In the genomic region with DNA sequence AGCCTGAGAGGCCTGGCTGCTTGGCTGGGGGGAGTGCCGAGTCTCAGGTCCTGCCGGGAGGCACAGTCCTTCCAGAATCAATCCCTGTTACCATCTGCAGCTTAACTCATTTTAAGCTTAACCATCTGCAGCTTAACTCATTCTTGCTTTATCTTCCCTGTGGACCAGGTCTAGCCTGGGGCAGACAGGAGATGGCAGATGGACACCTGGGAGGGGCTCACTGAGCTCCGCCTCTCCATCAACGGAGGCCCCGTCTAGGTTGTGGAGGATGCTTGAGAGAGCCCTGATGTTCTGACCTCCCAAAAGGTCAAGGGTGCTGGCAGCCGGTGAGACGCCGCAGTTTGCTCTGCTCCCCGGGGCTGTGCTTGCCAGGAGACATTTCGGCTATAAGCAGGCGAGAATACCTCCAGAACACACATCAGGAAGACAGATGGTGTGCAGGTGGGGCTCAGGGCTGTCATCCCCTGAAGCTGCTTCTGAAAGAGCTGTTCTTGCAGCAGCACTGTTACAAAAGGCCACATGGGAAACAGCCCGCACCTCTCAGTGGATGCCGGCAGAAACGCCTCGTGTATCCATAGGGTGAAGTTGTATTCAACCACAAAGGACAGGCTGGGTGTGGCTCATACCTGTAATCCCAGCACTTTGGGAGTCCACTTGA, we compare ENCODE assay signal across 1 cellular context.
TF ChIP-seq lines count a peak whose summit lies in the region.

No MANE protein-coding gene starts in this region.

TF ChIP-seq in SK-N-SH, 30 proteins besides CTCF, POLR2A, EP300 and RAD21 (continued from another document):
- peak; percentile 68 for TF ChIP-seq CHD2 (IDR thresholded peaks at IDR 0.05; ENCODE audit: low read length, partially characterized antibody)
- TF ChIP-seq POLR2AphosphoS5 (IDR thresholded peaks at IDR 0.05; ENCODE audit: low read depth, low read length), result no peak
- TF ChIP-seq IRF3 (IDR thresholded peaks at IDR 0.05; ENCODE audit: low read depth, low read length), result no peak
- TF ChIP-seq, protein P1, sequence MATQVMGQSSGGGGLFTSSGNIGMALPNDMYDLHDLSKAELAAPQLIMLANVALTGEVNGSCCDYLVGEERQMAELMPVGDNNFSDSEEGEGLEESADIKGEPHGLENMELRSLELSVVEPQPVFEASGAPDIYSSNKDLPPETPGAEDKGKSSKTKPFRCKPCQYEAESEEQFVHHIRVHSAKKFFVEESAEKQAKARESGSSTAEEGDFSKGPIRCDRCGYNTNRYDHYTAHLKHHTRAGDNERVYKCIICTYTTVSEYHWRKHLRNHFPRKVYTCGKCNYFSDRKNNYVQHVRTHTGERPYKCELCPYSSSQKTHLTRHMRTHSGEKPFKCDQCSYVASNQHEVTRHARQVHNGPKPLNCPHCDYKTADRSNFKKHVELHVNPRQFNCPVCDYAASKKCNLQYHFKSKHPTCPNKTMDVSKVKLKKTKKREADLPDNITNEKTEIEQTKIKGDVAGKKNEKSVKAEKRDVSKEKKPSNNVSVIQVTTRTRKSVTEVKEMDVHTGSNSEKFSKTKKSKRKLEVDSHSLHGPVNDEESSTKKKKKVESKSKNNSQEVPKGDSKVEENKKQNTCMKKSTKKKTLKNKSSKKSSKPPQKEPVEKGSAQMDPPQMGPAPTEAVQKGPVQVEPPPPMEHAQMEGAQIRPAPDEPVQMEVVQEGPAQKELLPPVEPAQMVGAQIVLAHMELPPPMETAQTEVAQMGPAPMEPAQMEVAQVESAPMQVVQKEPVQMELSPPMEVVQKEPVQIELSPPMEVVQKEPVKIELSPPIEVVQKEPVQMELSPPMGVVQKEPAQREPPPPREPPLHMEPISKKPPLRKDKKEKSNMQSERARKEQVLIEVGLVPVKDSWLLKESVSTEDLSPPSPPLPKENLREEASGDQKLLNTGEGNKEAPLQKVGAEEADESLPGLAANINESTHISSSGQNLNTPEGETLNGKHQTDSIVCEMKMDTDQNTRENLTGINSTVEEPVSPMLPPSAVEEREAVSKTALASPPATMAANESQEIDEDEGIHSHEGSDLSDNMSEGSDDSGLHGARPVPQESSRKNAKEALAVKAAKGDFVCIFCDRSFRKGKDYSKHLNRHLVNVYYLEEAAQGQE (IDR thresholded peaks at IDR 0.05; ENCODE audit: low read depth, low read length), result no peak
- TF ChIP-seq RFX5 (IDR thresholded peaks at IDR 0.05; ENCODE audit: low read length), result no peak
- no peak for TF ChIP-seq FOXM1 (IDR thresholded peaks at IDR 0.05; ENCODE audit: low read depth)
- no peak for TF ChIP-seq SMC3 (IDR thresholded peaks at IDR 0.05; ENCODE audit: low read depth, low read length)
- TF ChIP-seq EZH2phosphoT487 (IDR thresholded peaks at IDR 0.05; ENCODE audit: borderline replicate concordance, low read depth), result no peak
